ENCODE assay signal across 8 cellular contexts in genomic region chr6:28355743-28356665, GRCh38. TPM values are rescaled to one million over a fixed set of nuclear protein-coding genes. Genes with fewer than 3 reads are reported as not detected.
DNase-seq lines count a peak whose midpoint lies in the region; FAIRE-seq and TF ChIP-seq lines count a peak whose summit lies in the region.

No MANE protein-coding gene starts in this region.

- no peak overlapping the region for H2AK5ac ChIP-seq in mesendoderm (ENCODE audit: low read length)

- dilution Hi-C loops in endothelial cell of umbilical vein (cut with MboI; ENCODE audit: extremely low pct_ligation_motif_present, low sequenced_read_pairs), result no loop called here

- FAIRE-seq in endothelial cell of umbilical vein (lab: Jason Lieb, UNC), result peak; percentile 96

- H3K9me1 ChIP-seq in endothelial cell of umbilical vein (replicated peaks; ENCODE audit: control insufficient read depth, extremely low read depth, insufficient read depth, low read length), result no peaks in the 10 kb centered on the region

- H3K4me3 ChIP-seq in HUES64 (ENCODE audit: low read length) (peak overlapping the region; percentile 50), endothelial cell of umbilical vein (replicated peaks in 1 of 3; ENCODE audit: insufficient read depth in 1 of 3, low read depth in 1 of 3, low read length in 3 of 3) (peak overlapping the region; percentile 52 to 84 (median 55)), mesendoderm (ENCODE audit: low read length) (no peak overlapping the region)

- H3K36me3 ChIP-seq in HUES64 (ENCODE audit: insufficient read depth, low read length) (peaks cover 19% of the 10 kb centered on the region), endothelial cell of umbilical vein (ENCODE audit: control insufficient read depth in 2 of 2, extremely low read depth in 1 of 2, insufficient read depth in 2 of 2, low read length in 2 of 2) (no peaks in the 10 kb centered on the region), mesendoderm (ENCODE audit: control insufficient read depth, insufficient read depth, low read length) (no peaks in the 10 kb centered on the region)

- DNase-seq in AML-193 (lab: John Stamatoyannopoulos, UW) (peak; percentile 85 to 89), GM19238 (ENCODE audit: insufficient read length, low spot score) (peak; percentile 49), NOMO-1 treated with dmso at 0.1 percent for 144 hours (lab: John Stamatoyannopoulos, UW; ENCODE audit: unreplicated experiment) (peak; percentile 33), endothelial cell of umbilical vein (ENCODE audit: low read depth, low spot score) (peak; percentile 93), mesendoderm (peak; percentile 95)
- peak; percentile 73 for DNase-seq in activated CD8-positive, alpha-beta memory T cell treated with anti-CD3 and anti-CD28 coated beads, Interleukin-2, amount 50 U/mL, for 48 hours
- DNase-seq in stimulated activated CD8-positive, alpha-beta memory T cell treated with anti-CD3 and anti-CD28 coated beads, Interleukin-2, amount 100 ng/mL, for 48 hours (ENCODE audit: low read depth in 2 of 2), result peak; percentile 17

- H3K4me2 ChIP-seq in endothelial cell of umbilical vein (ENCODE audit: insufficient read depth, low read length), result peak overlapping the region; percentile 80
- peak overlapping the region; percentile 36 for H3K4me2 ChIP-seq in mesendoderm (ENCODE audit: low read length)

- no peak overlapping the region for H4K5ac ChIP-seq in mesendoderm (ENCODE audit: low read length)

- H3K27me3 ChIP-seq in HUES64 (ENCODE audit: insufficient read depth, low read length) (no peaks in the 10 kb centered on the region), endothelial cell of umbilical vein (ENCODE audit: control insufficient read depth in 2 of 2, insufficient read depth in 2 of 2, low read length in 2 of 2) (no peaks in the 10 kb centered on the region), mesendoderm (ENCODE audit: insufficient read depth, low read length, poor library complexity) (no peaks in the 10 kb centered on the region)

- no peak overlapping the region for H2BK120ac ChIP-seq in mesendoderm (ENCODE audit: low read depth, low read length)

- H3K79me2 ChIP-seq in endothelial cell of umbilical vein (ENCODE audit: control insufficient read depth, insufficient read depth, low read length), result peaks cover 17% of the 10 kb centered on the region
- peaks cover 6% of the 10 kb centered on the region for H3K79me2 ChIP-seq in mesendoderm (ENCODE audit: control insufficient read depth, insufficient read depth, low read length)

- H3K4ac ChIP-seq in mesendoderm (ENCODE audit: low read depth, low read length), result peak overlapping the region; percentile 6

- TF ChIP-seq CTCF in endothelial cell of umbilical vein (IDR thresholded peaks at IDR 0.05; ENCODE audit: extremely low read depth in 1 of 2, insufficient read depth in 1 of 2, low read depth in 1 of 2, low read length in 2 of 2), result peak; percentile 66 to 73

- H3K79me1 ChIP-seq in mesendoderm (ENCODE audit: low read length), result peaks cover 4% of the 10 kb centered on the region

- H3K9ac ChIP-seq in HUES64 (ENCODE audit: low read depth, low read length) (peak overlapping the region; percentile 37), endothelial cell of umbilical vein (replicated peaks; ENCODE audit: extremely low read depth, insufficient read depth, low read length) (peak overlapping the region; percentile 83), mesendoderm (ENCODE audit: low read length) (peak overlapping the region; percentile 28)

- POLR2A ChIA-PET in endothelial cell of umbilical vein (lab: Charles Lee), result interaction anchor here (0.6 to 1.7 kb wide), 10 partner anchors 21 to 546 kb away, joined by 3 to 15 read pairs (median 4); partner anchors contain the start of genes PGBD1, ZKSCAN8, ZNF165 and ZSCAN26

- H2BK5ac ChIP-seq in mesendoderm (ENCODE audit: low read length), result peak overlapping the region; percentile 11

- no peaks in the 10 kb centered on the region for H4K20me1 ChIP-seq in endothelial cell of umbilical vein (replicated peaks; ENCODE audit: control insufficient read depth, extremely low read depth, insufficient read depth, low read length)

- peak overlapping the region; percentile 95 for H2AFZ ChIP-seq in endothelial cell of umbilical vein (ENCODE audit: low read depth, low read length)

- TSS peak; percentile 7 for BruUV-seq in endothelial cell of umbilical vein (replicated peaks; lab: Mats Ljungman, UMichigan)

- no peak overlapping the region for H3K18ac ChIP-seq in mesendoderm (ENCODE audit: low read length)

- 21% methylated on average over 19 of the region's 19 CpGs for WGBS in HUES64
- WGBS in mesendoderm (ENCODE audit: extremely low coverage, insufficient coverage, low lambda C conversion rate), result no CpG with 5 or more reads among the region's 19 CpGs

- H3K23ac ChIP-seq in mesendoderm (ENCODE audit: low read length), result no peak overlapping the region

- TF ChIP-seq POLR2A in endothelial cell of umbilical vein (IDR thresholded peaks at IDR 0.05; ENCODE audit: low read depth, low read length), result peak; percentile 40

- peak overlapping the region; percentile 81 for H3K56ac ChIP-seq in mesendoderm (ENCODE audit: low read length)

- intact Hi-C loops in endothelial cell of umbilical vein (cut with micrococcal nuclease), result loop anchor here (1.0 to 5.0 kb wide), 13 partner anchors 20 to 517 kb away; partner anchors contain the start of genes PGBD1, ZKSCAN4, ZNF165 and ZSCAN12

- no peak overlapping the region for H4K8ac ChIP-seq in mesendoderm (ENCODE audit: low read depth, low read length)

- H3K27ac ChIP-seq in HUES64 (ENCODE audit: low read depth, low read length) (peak overlapping the region; percentile 39), endothelial cell of umbilical vein (ENCODE audit: insufficient read depth, low read depth, low read length) (peak overlapping the region; percentile 60), mesendoderm (ENCODE audit: low read depth, low read length) (no peak overlapping the region)

- H3K4me1 ChIP-seq in HUES64 (ENCODE audit: insufficient read depth, low read length) (peaks cover 6% of the 10 kb centered on the region; the same call in 1 of the 2 replicates), endothelial cell of umbilical vein (ENCODE audit: control insufficient read depth, extremely low read depth, insufficient read depth, low read length) (peaks cover 36% of the 10 kb centered on the region), mesendoderm (ENCODE audit: control insufficient read depth, low read depth, low read length) (peaks cover 4% of the 10 kb centered on the region)

- H3K9me3 ChIP-seq in HUES64 (ENCODE audit: insufficient read depth, low read depth, low read length) (0 out of 2 replicates have a peak, but pooled peaks cover 11% of the 10 kb centered on the region), endothelial cell of umbilical vein (replicated peaks; ENCODE audit: control insufficient read depth, insufficient read depth, low read length) (no peaks in the 10 kb centered on the region)

- CTCF ChIA-PET in endothelial cell of umbilical vein (lab: Charles Lee), result interaction anchor here (0.6 to 3.0 kb wide), 63 partner anchors 8 to 1294 kb away, joined by 3 to 59 read pairs (median 5); partner anchors contain the start of genes PGBD1, ZKSCAN4, ZKSCAN8 and ZSCAN16

- H2BK15ac ChIP-seq in mesendoderm (replicated peaks; ENCODE audit: low read depth), result no peak overlapping the region

TF ChIP-seq in endothelial cell of umbilical vein, 7 proteins besides CTCF, POLR2A, EP300 and RAD21:
- TF ChIP-seq GATA2 (IDR thresholded peaks at IDR 0.05; ENCODE audit: insufficient read depth, insufficient read length, low read depth, low read length) (no peak), POLR2AphosphoS5 (IDR thresholded peaks at IDR 0.05; ENCODE audit: insufficient read depth, low read depth, low read length) (peak; percentile 40)

RNA-seq across cellular contexts. Expression of gene ZKSCAN3, which starts 6.3 kb away (rescaled TPM):
- polyA plus RNA-seq in HUES64 (2013, experiment 1 of 2), result 3.9 TPM
- polyA plus RNA-seq in HUES64 (2013, experiment 2 of 2), result 3.7 TPM
- total RNA-seq in endothelial cell of umbilical vein, result 4.9 and 6.9 TPM in 2 replicates
- polyA plus RNA-seq in endothelial cell of umbilical vein, result 2.5 and 2.7 TPM in 2 replicates
- 2.2 and 2.5 TPM in 2 replicates for polyA plus RNA-seq in endothelial cell of umbilical vein (2011; cell fraction: cytosol; rRNA removed)
- 4.1 and 4.6 TPM in 2 replicates for polyA plus RNA-seq in endothelial cell of umbilical vein (2011; cell fraction: nucleus; rRNA removed)
- 2.2 and 2.6 TPM in 2 replicates for polyA plus RNA-seq in endothelial cell of umbilical vein (2012)
- polyA minus RNA-seq in endothelial cell of umbilical vein, result 3.4 and 3.5 TPM in 2 replicates
- polyA minus RNA-seq in endothelial cell of umbilical vein (2011; cell fraction: cytosol; rRNA and poly(A)+ RNA removed), result 0.82 TPM
- 2.2 and 2.8 TPM in 2 replicates for polyA minus RNA-seq in endothelial cell of umbilical vein (2011; cell fraction: nucleus; rRNA and poly(A)+ RNA removed)
- 2.9 TPM for polyA plus RNA-seq in mesendoderm (2013, experiment 1 of 2)
- polyA plus RNA-seq in mesendoderm (2013, experiment 2 of 2), result 2.8 TPM

RNA-seq across cellular contexts. Expression of gene ZSCAN31, which starts 20.1 kb away (rescaled TPM):
- polyA plus RNA-seq in HUES64 (2013, experiment 1 of 2), result 4.4 TPM
- polyA plus RNA-seq in HUES64 (2013, experiment 2 of 2), result 4.2 TPM
- total RNA-seq in endothelial cell of umbilical vein, result 19.5 and 23.0 TPM in 2 replicates
- polyA plus RNA-seq in endothelial cell of umbilical vein, result 11.0 and 12.9 TPM in 2 replicates
- 19.9 and 24.1 TPM in 2 replicates for polyA plus RNA-seq in endothelial cell of umbilical vein (2011; cell fraction: cytosol; rRNA removed)
- 45.5 and 49.6 TPM in 2 replicates for polyA plus RNA-seq in endothelial cell of umbilical vein (2011; cell fraction: nucleus; rRNA removed)
- 18.0 and 26.7 TPM in 2 replicates for polyA plus RNA-seq in endothelial cell of umbilical vein (2012)
- 22.5 and 27.7 TPM in 2 replicates for polyA minus RNA-seq in endothelial cell of umbilical vein
- polyA minus RNA-seq in endothelial cell of umbilical vein (2011; cell fraction: cytosol; rRNA and poly(A)+ RNA removed), result 6.3 TPM
- polyA minus RNA-seq in endothelial cell of umbilical vein (2011; cell fraction: nucleus; rRNA and poly(A)+ RNA removed), result 14.4 and 18.7 TPM in 2 replicates
- polyA plus RNA-seq in mesendoderm (2013, experiment 1 of 2), result 3.5 TPM
- polyA plus RNA-seq in mesendoderm (2013, experiment 2 of 2), result 4.3 TPM

RNA-seq across cellular contexts. Expression of gene ZSCAN12, which starts 43.5 kb away (rescaled TPM):
- polyA plus RNA-seq in HUES64 (2013, experiment 1 of 2), result 6.6 TPM
- 7.4 TPM for polyA plus RNA-seq in HUES64 (2013, experiment 2 of 2)
- total RNA-seq in endothelial cell of umbilical vein, result 4.2 and 4.4 TPM in 2 replicates
- 1.1 and 1.3 TPM in 2 replicates for polyA plus RNA-seq in endothelial cell of umbilical vein
- 1.3 and 1.4 TPM in 2 replicates for polyA plus RNA-seq in endothelial cell of umbilical vein (2011; cell fraction: cytosol; rRNA removed)
- polyA plus RNA-seq in endothelial cell of umbilical vein (2011; cell fraction: nucleus; rRNA removed), result 3.3 and 4.0 TPM in 2 replicates
- 1.5 and 1.6 TPM in 2 replicates for polyA plus RNA-seq in endothelial cell of umbilical vein (2012)
- polyA minus RNA-seq in endothelial cell of umbilical vein, result 3.0 and 3.3 TPM in 2 replicates
- 3.3 TPM for polyA minus RNA-seq in endothelial cell of umbilical vein (2011; cell fraction: cytosol; rRNA and poly(A)+ RNA removed)
- polyA minus RNA-seq in endothelial cell of umbilical vein (2011; cell fraction: nucleus; rRNA and poly(A)+ RNA removed), result 3.6 and 5.3 TPM in 2 replicates
- 3.7 TPM for polyA plus RNA-seq in mesendoderm (2013, experiment 1 of 2)
- polyA plus RNA-seq in mesendoderm (2013, experiment 2 of 2), result 3.7 TPM

Comparison
In these comparisons a context has a peak if more than half of its experiments do, and no peak if none do; other contexts are left out.
1. DNase-seq: peak in every context shown above with its lines; median percentile 95 in mesendoderm; 93 in endothelial cell of umbilical vein; 87 in AML-193; 73 in activated CD8-positive, alpha-beta memory T cell treated with anti-CD3 and anti-CD28 coated beads, Interleukin-2, amount 50 U/mL, for 48 hours; 49 in GM19238; 33 in NOMO-1 treated with dmso at 0.1 percent for 144 hours; 17 in stimulated activated CD8-positive, alpha-beta memory T cell treated with anti-CD3 and anti-CD28 coated beads, Interleukin-2, amount 100 ng/mL, for 48 hours.
2. H3K9ac ChIP-seq: peak in every context shown above with its lines; median percentile 83 in endothelial cell of umbilical vein; 37 in HUES64; 28 in mesendoderm.